Comparison of ENCODE assay signal across 8 cellular contexts in the genomic region with DNA sequence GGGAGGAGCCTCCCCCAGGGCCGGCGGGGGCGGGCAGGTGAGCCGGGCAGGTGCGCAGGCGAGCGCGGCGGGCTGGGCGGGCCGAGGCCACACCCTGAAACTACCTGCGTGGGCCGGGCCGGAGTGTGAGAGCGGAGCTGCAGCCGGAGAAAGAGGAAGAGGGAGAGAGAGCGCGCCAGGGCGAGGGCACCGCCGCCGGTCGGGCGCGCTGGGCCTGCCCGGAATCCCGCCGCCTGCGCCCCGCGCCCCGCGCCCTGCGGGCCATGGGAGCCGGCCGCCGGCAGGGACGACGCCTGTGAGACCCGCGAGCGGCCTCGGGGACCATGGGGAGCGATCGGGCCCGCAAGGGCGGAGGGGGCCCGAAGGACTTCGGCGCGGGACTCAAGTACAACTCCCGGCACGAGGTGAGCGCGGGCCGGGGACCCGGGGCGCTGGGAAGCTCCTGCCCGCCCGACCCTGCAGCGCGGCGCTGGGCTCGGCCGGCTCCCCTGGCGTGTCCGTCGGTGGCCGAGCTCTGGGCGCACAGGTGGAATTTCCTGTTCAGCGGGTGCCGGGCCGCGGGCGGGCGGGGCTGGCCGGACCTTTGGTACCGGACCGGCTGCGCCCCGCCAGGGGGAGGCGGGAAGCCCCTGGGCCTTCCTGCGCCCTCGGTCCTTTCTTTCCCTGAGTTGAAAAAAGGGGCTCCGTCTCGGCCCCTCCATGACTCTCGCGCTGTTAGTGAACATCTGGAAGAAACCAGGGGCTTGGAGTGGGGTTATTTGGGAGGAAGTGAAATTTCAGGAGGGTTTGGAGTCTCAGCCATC. TPM values are rescaled to one million over a fixed set of nuclear protein-coding genes. Genes with fewer than 3 reads are reported as not detected.
A peak's percentile ranks its signal among the peaks of the same experiment; 100 is the strongest.
DNase-seq lines count a peak whose midpoint lies in the region; ATAC-seq and TF ChIP-seq lines count a peak whose summit lies in the region.

TSS of gene ST14 (plus strand) at position 126 of the 803 bp plus-strand sequence. CDS start at position 324, 198 bp downstream.

- H3K36me3 ChIP-seq in BLaER1 (no peaks in the 10 kb centered on the region), Peyer's patch (no peaks in the 10 kb centered on the region), cardiac muscle cell (no peaks in the 10 kb centered on the region), psoas muscle (ENCODE audit: insufficient read depth in 1 of 2, low read depth in 1 of 2) (no peaks in the 10 kb centered on the region)

- DNase-seq in Peyer's patch = peak; percentile 73 to 92 (median 90)
- peak in 1 of 2 donors; percentile 36 for DNase-seq in cardiac muscle cell (ENCODE audit: low read depth in 1 of 2, low spot score in 1 of 2)
- no peak for DNase-seq in psoas muscle
- no peak for DNase-seq in effector CD4-positive, alpha-beta T cell
- DNase-seq in NCI-H2227 (lab: John Stamatoyannopoulos, UW; ENCODE audit: unreplicated experiment) = no peak

- no peak within 1 kb of the TSS for H3K9ac ChIP-seq in BLaER1

- H3K27me3 ChIP-seq in BLaER1 (peaks cover 55% of the 10 kb centered on the region), Peyer's patch (no peaks in the 10 kb centered on the region), cardiac muscle cell (peaks cover 90% of the 10 kb centered on the region), psoas muscle (ENCODE audit: insufficient read depth in 3 of 3, low read length in 2 of 3) (peaks cover 0 to 56% (median 28%) of the 10 kb centered on the region in 3 donors)

- WGBS in psoas muscle, 3 donors = 5 to 8% (median 8%) methylated on average over 32 to 88 of the region's 88 CpGs

- intact Hi-C loops in psoas muscle (cut with DNase I) = no loop called here

- TF ChIP-seq POLR2A in Peyer's patch (IDR thresholded peaks at IDR 0.05) = peak; percentile 83 to 99

- H3K4me1 ChIP-seq in BLaER1 = peaks cover 14% of the 10 kb centered on the region
- peaks cover 0 to 39% (median 13%) of the 10 kb centered on the region in 4 donors for H3K4me1 ChIP-seq in Peyer's patch
- no peaks in the 10 kb centered on the region for H3K4me1 ChIP-seq in cardiac muscle cell (ENCODE audit: low read depth)
- H3K4me1 ChIP-seq in psoas muscle = no peaks in the 10 kb centered on the region

- H3K27ac ChIP-seq in BLaER1 = no peak within 1 kb of the TSS
- H3K27ac ChIP-seq in Peyer's patch = peak within 1 kb of the TSS; percentile 79 to 98 (median 90)
- no peak within 1 kb of the TSS for H3K27ac ChIP-seq in cardiac muscle cell
- H3K27ac ChIP-seq in psoas muscle = no peak within 1 kb of the TSS

- peak in 1 of 6 experiments; percentile 11 for TF ChIP-seq CTCF in Peyer's patch (IDR thresholded peaks at IDR 0.05)
- no peak for TF ChIP-seq CTCF in cardiac muscle cell (IDR thresholded peaks at IDR 0.05; ENCODE audit: low read depth, low read length)
- no peak for TF ChIP-seq CTCF in psoas muscle (IDR thresholded peaks at IDR 0.05)

- H4K20me1 ChIP-seq in BLaER1 = peaks cover 7% of the 10 kb centered on the region; the same call in 1 of the 2 replicates

- ATAC-seq in GM21723 (IDR thresholded peaks at IDR 0.05; ENCODE audit: unreplicated experiment) (peak; percentile 54), psoas muscle (peak in 1 of 4 donors; percentile 23), GM18858 (IDR thresholded peaks at IDR 0.05; ENCODE audit: unreplicated experiment) (no peak)

- peak within 1 kb of the TSS; percentile 33; the same call in 1 of the 2 replicates for H3K4me3 ChIP-seq in BLaER1
- H3K4me3 ChIP-seq in Peyer's patch = peak within 1 kb of the TSS; percentile 63 to 77 (median 70)
- H3K4me3 ChIP-seq in cardiac muscle cell = peak within 1 kb of the TSS; percentile 21
- H3K4me3 ChIP-seq in psoas muscle = peak within 1 kb of the TSS; percentile 47

- H3K4me2 ChIP-seq in BLaER1 = peak within 1 kb of the TSS; percentile 17; the same call in 1 of the 2 replicates

- peaks cover 10% of the 10 kb centered on the region; the same call in 1 of the 2 replicates for H3K9me3 ChIP-seq in BLaER1
- no peaks in the 10 kb centered on the region for H3K9me3 ChIP-seq in Peyer's patch
- no peaks in the 10 kb centered on the region for H3K9me3 ChIP-seq in cardiac muscle cell (ENCODE audit: low read depth)
- H3K9me3 ChIP-seq in psoas muscle = no peaks in the 10 kb centered on the region

RNA-seq across cellular contexts. Expression of gene ST14, which starts in this region (rescaled TPM):
- total RNA-seq in Peyer's patch (100 to 1,000 TPM; 104 to 469 (median 424) TPM), cardiac muscle cell (0.12 and 0.21 TPM in 2 replicates), psoas muscle (under 1 TPM; 0.51 to 0.77 (median 0.55) TPM)
- polyA plus RNA-seq in cardiac muscle cell (0.61 TPM in 1 of 2 replicates, not detected in the other), psoas muscle (under 1 TPM; 0.22 to 0.44 (median 0.25) TPM)

Comparison
In these comparisons a context has a peak if more than half of its experiments do, and no peak if none do; other contexts are left out.
1. RNA of gene ST14 (total RNA-seq): 104 to 469 TPM in Peyer's patch; 0.51 to 0.77 TPM in psoas muscle and 0.12 to 0.21 TPM in cardiac muscle cell; every median in the first group is over 10 times any median in the second.
2. H3K27ac ChIP-seq: peak in Peyer's patch (4 of 4); none in BLaER1 (single experiment), cardiac muscle cell (single experiment) and psoas muscle (single experiment).
3. DNase-seq: peak in Peyer's patch (3 of 3); none in psoas muscle (0 of 2), effector CD4-positive, alpha-beta T cell (single experiment) and NCI-H2227 (single experiment).
4. Peak in every context shown above with its lines, with median percentiles within 50 percentile points of each other: H3K4me3 ChIP-seq.